Comparison of ENCODE assay signal across 8 cellular contexts in genomic region chr5:32473072-32473471, GRCh38.
"Had no signal": no experiment of that assay in that cellular context is flagged by ENCODE, and none has a peak within 500 bp of the region (broad histone marks: within the 10 kb centered on the region; RNA-seq: fewer than 3 reads in every experiment).

No MANE protein-coding gene starts in this region.

- DNase-seq: GM23248, GOT3, H7, HFFc6, KBM-7 had no signal

- H3K27ac ChIP-seq: GM23248 had no signal

- H3K36me3 ChIP-seq: HAP-1 had no signal

- H3K9me3 ChIP-seq: HAP-1 had no signal

- H3K4me3 ChIP-seq: GM23248, HAP-1 had no signal

- H3K9ac ChIP-seq: GM23248 had no signal

- FAIRE-seq: HTR-8/SVneo had no signal

- ATAC-seq: HCT116 had no signal

- H2AFZ ChIP-seq: GM23248 had no signal
